In the genomic region with DNA sequence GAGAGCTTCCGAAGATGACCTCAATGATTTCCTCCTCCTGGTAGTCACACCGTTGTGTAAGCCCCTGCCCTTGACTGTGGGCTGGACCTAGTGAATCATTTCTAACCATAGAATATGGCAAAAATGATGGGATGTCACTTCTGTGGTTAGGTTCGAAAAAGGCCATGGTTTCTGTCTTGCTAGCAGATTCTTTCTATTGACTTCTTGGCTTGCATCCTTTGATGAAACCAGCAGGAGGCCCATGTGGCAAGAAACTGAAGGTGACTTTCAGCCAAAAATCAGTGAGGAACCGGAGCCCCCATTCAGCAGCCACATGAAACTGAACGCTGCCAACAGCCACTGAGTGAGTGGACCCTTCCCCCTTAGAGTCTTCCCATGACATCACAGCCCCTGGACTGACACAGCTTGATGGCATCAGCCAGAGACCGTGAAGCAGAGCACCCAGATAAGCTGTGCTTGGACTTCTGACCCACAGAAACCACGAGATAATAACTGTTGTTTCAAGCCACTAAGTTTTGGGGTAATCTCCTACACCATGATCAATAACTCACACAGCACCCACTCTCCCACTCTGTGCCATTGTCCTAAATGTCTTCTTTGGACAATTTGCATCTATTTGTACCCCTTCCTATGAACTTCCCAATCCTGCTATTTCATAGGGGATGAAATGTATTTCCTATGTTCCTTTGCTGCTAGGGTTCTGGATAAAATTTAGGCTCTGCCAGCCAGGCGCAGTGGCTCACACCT, we compare ENCODE assay signal across 12 cellular contexts.
DNase-seq lines count a peak whose midpoint lies in the region; ATAC-seq and TF ChIP-seq lines count a peak whose summit lies in the region.
"Had no signal": no experiment of that assay in that cellular context is flagged by ENCODE, and none has a peak within 500 bp of the region (broad histone marks: within the 10 kb centered on the region; RNA-seq: fewer than 3 reads in every experiment).

No MANE protein-coding gene starts in this region.

- no peak overlapping the region for H3K4me3 ChIP-seq in coronary artery
- H3K4me3 ChIP-seq in CD4-positive, alpha-beta memory T cell (ENCODE audit: low read length in 2 of 2), result no peak overlapping the region
- H3K4me3 ChIP-seq: transverse colon had no signal

- peak; percentile 12 to 14 for DNase-seq in activated T-cell treated with anti-CD3 and anti-CD28 coated beads, Interleukin-2, amount 50 U/mL, for 72 hours
- DNase-seq in NOMO-1 treated with dmso at 0.1 percent for 144 hours (lab: John Stamatoyannopoulos, UW; ENCODE audit: unreplicated experiment) (no peak), NCI-H2227 treated with DMSO at 0.1 percent for 48 hours (lab: John Stamatoyannopoulos, UW) (no peak), coronary artery (ENCODE audit: low spot score) (no peak)
- DNase-seq in CD4-positive, alpha-beta memory T cell, result no peak
- DNase-seq: DND-41, NCI-H526, transverse colon had no signal

- no peak overlapping the region for H3K27ac Mint-ChIP-seq in activated T-cell treated with anti-CD3 and anti-CD28 coated beads, Interleukin-2, amount 50 U/mL, for 72 hours
- no peak overlapping the region for H3K27ac Mint-ChIP-seq in CD4-positive, alpha-beta memory T cell
- H3K27ac Mint-ChIP-seq: memory B cell had no signal

- no peak overlapping the region for H3K4me3 Mint-ChIP-seq in activated T-cell treated with anti-CD3 and anti-CD28 coated beads, Interleukin-2, amount 50 U/mL, for 72 hours
- H3K4me3 Mint-ChIP-seq in CD4-positive, alpha-beta memory T cell, result no peak overlapping the region
- H3K4me3 Mint-ChIP-seq: memory B cell had no signal

- intact Hi-C loops in CD4-positive, alpha-beta memory T cell (cut with micrococcal nuclease), result no loop called here

- no peaks in the 10 kb centered on the region for H3K9me3 ChIP-seq in CD4-positive, alpha-beta memory T cell (ENCODE audit: control insufficient read depth in 1 of 2, low read length in 2 of 2)
- H3K9me3 ChIP-seq: transverse colon had no signal

- H3K36me3 ChIP-seq in CD4-positive, alpha-beta memory T cell (ENCODE audit: insufficient read depth, low read length), result no peaks in the 10 kb centered on the region
- H3K36me3 ChIP-seq: transverse colon had no signal

- TF ChIP-seq CTCF in coronary artery (IDR thresholded peaks at IDR 0.05), result no peak

- peaks cover 14% of the 10 kb centered on the region for H3K4me1 Mint-ChIP-seq in activated T-cell treated with anti-CD3 and anti-CD28 coated beads, Interleukin-2, amount 50 U/mL, for 72 hours (ENCODE audit: low read depth)
- H3K4me1 Mint-ChIP-seq in CD4-positive, alpha-beta memory T cell, result no peaks in the 10 kb centered on the region
- H3K4me1 Mint-ChIP-seq: memory B cell had no signal

- H3K27me3 Mint-ChIP-seq in activated T-cell treated with anti-CD3 and anti-CD28 coated beads, Interleukin-2, amount 50 U/mL, for 72 hours (ENCODE audit: low read depth), result no peaks in the 10 kb centered on the region
- H3K27me3 Mint-ChIP-seq in CD4-positive, alpha-beta memory T cell, result no peaks in the 10 kb centered on the region
- H3K27me3 Mint-ChIP-seq: memory B cell had no signal

- ATAC-seq in GM18499 (IDR thresholded peaks at IDR 0.05; ENCODE audit: insufficient read depth, unreplicated experiment) (peak; percentile 80), GM19452 (IDR thresholded peaks at IDR 0.05; ENCODE audit: unreplicated experiment) (peak; percentile 85), HG03045 (IDR thresholded peaks at IDR 0.05; ENCODE audit: unreplicated experiment) (peak; percentile 66)
- ATAC-seq in activated T-cell treated with anti-CD3 and anti-CD28 coated beads, Interleukin-2, amount 50 U/mL, for 72 hours (replicated peaks in 1 of 2), result peak; percentile 80 to 89

- POLR2A ChIA-PET in CD4-positive, alpha-beta memory T cell (lab: Charles Lee; ENCODE audit: partially characterized antibody), result no interaction called here

- peaks cover 0 to 3% of the 10 kb centered on the region in 2 donors for H3K9me3 Mint-ChIP-seq in activated T-cell treated with anti-CD3 and anti-CD28 coated beads, Interleukin-2, amount 50 U/mL, for 72 hours
- H3K9me3 Mint-ChIP-seq in CD4-positive, alpha-beta memory T cell, result peaks cover 0 to 10% (median 3%) of the 10 kb centered on the region in 8 donors
- H3K9me3 Mint-ChIP-seq: memory B cell had no signal

- no peaks in the 10 kb centered on the region for H3K27me3 ChIP-seq in CD4-positive, alpha-beta memory T cell (ENCODE audit: insufficient read depth, low read length)
- H3K27me3 ChIP-seq: transverse colon had no signal

- H3K36me3 Mint-ChIP-seq in activated T-cell treated with anti-CD3 and anti-CD28 coated beads, Interleukin-2, amount 50 U/mL, for 72 hours (ENCODE audit: insufficient read depth in 2 of 2), result peaks cover 0 to 8% of the 10 kb centered on the region in 2 donors
- peaks cover 23 to 45% of the 10 kb centered on the region in 2 donors for H3K36me3 Mint-ChIP-seq in CD4-positive, alpha-beta memory T cell

- H3K4me1 ChIP-seq in CD4-positive, alpha-beta memory T cell (ENCODE audit: insufficient read depth, low read length), result no peaks in the 10 kb centered on the region
- H3K4me1 ChIP-seq: transverse colon had no signal

- no peak overlapping the region for H3K27ac ChIP-seq in coronary artery
- no peak overlapping the region for H3K27ac ChIP-seq in CD4-positive, alpha-beta memory T cell (ENCODE audit: low read depth, low read length)
- H3K27ac ChIP-seq: transverse colon had no signal

- CTCF ChIA-PET in CD4-positive, alpha-beta memory T cell (lab: Charles Lee; ENCODE audit: partially characterized antibody), result no interaction called here

Comparison
In these comparisons a context has a peak if more than half of its experiments do, and no peak if none do; other contexts are left out.
1. DNase-seq: peak in activated T-cell treated with anti-CD3 and anti-CD28 coated beads, Interleukin-2, amount 50 U/mL, for 72 hours (2 of 2); none in NOMO-1 treated with dmso at 0.1 percent for 144 hours (single experiment), NCI-H2227 treated with DMSO at 0.1 percent for 48 hours (single experiment), coronary artery (single experiment) and CD4-positive, alpha-beta memory T cell (0 of 5).
2. Peak in every context shown above with its lines, with median percentiles within 50 percentile points of each other: ATAC-seq.